Comparison of ENCODE assay signal across 28 cellular contexts in the genomic region with DNA sequence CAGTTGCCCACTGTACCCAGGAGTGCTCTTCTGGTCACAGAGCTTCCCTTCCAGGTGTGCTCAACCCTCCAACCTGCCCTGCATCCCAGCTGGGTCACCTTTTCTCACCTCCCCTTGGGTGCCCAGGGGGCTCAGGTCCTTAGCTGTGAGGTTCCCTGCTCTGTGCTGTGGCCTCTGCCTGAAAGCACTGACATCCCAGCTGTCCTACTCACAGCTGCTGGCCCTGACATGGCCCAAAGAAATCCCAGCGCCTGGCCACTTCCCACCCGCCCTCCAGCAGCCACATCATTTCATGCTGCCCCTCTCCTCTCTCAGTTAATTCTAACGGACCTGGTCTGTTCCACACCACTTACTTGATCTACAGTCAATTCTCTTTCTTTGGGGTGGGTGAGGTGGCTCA.
"Had no signal": no experiment of that assay in that cellular context is flagged by ENCODE, and none has a peak within 500 bp of the region (broad histone marks: within the 10 kb centered on the region; RNA-seq: fewer than 3 reads in every experiment).

No MANE protein-coding gene starts in this region.

- H3K27ac ChIP-seq: stomach, suprapubic skin, testis, thyroid gland, transverse colon, upper lobe of left lung, upper lobe of right lung, uterus, vagina had no signal

- H3K4me3 ChIP-seq: stomach, suprapubic skin, testis, thoracic aorta, thyroid gland, tibial artery, tibial nerve, transverse colon, upper lobe of left lung, upper lobe of right lung, uterus, vagina had no signal

- H3K27me3 Mint-ChIP-seq: stimulated activated naive B cell treated with anti-CD40 and anti-IgM and Interleukin-4, amounts not matched to agents 10 μg/mL and 1 μg/mL and 100 μg/mL, for 72 hours had no signal

- DNase-seq: stimulated activated CD4-positive, alpha-beta T cell treated with anti-CD3 and anti-CD28 coated beads, Interleukin-2, amount 100 ng/mL, for 48 hours; stimulated activated CD4-positive, alpha-beta T cell treated with anti-CD3 and anti-CD28 coated beads, Interleukin-4, amount 100 ng/mL, for 1 hour; stimulated activated CD4-positive, alpha-beta T cell treated with anti-CD3 and anti-CD28 coated beads, Interleukin-4, amount 100 ng/mL, for 24 hours; stimulated activated CD4-positive, alpha-beta T cell treated with anti-CD3 and anti-CD28 coated beads, Interleukin-4, amount 100 ng/mL, for 4 hours; stimulated activated CD8-positive, alpha-beta memory T cell treated with anti-CD3 and anti-CD28 coated beads, Interleukin-4, amount 100 ng/mL, for 48 hours; stimulated activated naive B cell treated with anti-CD40 and anti-IgM and Interleukin-4, amounts not matched to agents 10 μg/mL and 1 μg/mL and 100 μg/mL, for 72 hours; stimulated activated naive CD4-positive, alpha-beta T cell; stimulated activated naive CD4-positive, alpha-beta T cell treated with Interleukin-2 at 50 U/mL for 16 hours; stimulated activated naive CD8-positive, alpha-beta T cell treated with anti-CD3 and anti-CD28 coated beads, Interleukin-15, amount 100 ng/mL, for 72 hours; stimulated activated naive CD8-positive, alpha-beta T cell treated with anti-CD3 and anti-CD28 coated beads, Interleukin-15, Interleukin-2, amounts not matched to agents 100 U/mL and 50 U/mL, for 24 hours; stomach; substantia nigra; testis; thyroid gland; tibial artery; transverse colon; trophoblast cell; upper lobe of left lung; upper lobe of right lung; uterus had no signal

- H3K36me3 Mint-ChIP-seq: stimulated activated effector memory CD8-positive, alpha-beta T cell treated with anti-CD3 and anti-CD28 coated beads, Interleukin-12 subunit alpha, Interleukin-12 subunit beta, amount 100 ng/mL, for 72 hours; stimulated activated memory B cell treated with anti-CD40 and anti-IgM and Interleukin-4, amounts not matched to agents 10 μg/mL and 1 μg/mL and 100 μg/mL, for 72 hours; stimulated activated naive B cell treated with anti-CD40 and anti-IgM and Interleukin-4, amounts not matched to agents 10 μg/mL and 1 μg/mL and 100 μg/mL, for 72 hours; type B pancreatic cell had no signal

- H3K4me1 ChIP-seq: stomach, suprapubic skin, testis, thyroid gland, transverse colon, upper lobe of left lung, upper lobe of right lung, uterus, vagina had no signal

- H3K27me3 ChIP-seq: testis, thyroid gland, tibial artery, tibial nerve, transverse colon, upper lobe of left lung, upper lobe of right lung, uterus, vagina had no signal

- H3K36me3 ChIP-seq: stomach, suprapubic skin, thoracic aorta, thyroid gland, tibial artery, tibial nerve, transverse colon, upper lobe of left lung, upper lobe of right lung, uterus, vagina had no signal

- ATAC-seq: stimulated activated memory B cell treated with anti-CD40 and anti-IgM and Interleukin-4, amounts not matched to agents 10 μg/mL and 1 μg/mL and 100 μg/mL, for 72 hours; stimulated activated naive CD8-positive, alpha-beta T cell treated with anti-CD3 and anti-CD28 coated beads, Interleukin-15, amount 100 ng/mL, for 72 hours; stimulated activated naive CD8-positive, alpha-beta T cell treated with anti-CD3 and anti-CD28 coated beads, Interleukin-15, Interleukin-2, amounts not matched to agents 100 U/mL and 50 U/mL, for 24 hours had no signal

- H3K4me1 Mint-ChIP-seq: stimulated activated effector memory CD8-positive, alpha-beta T cell treated with anti-CD3 and anti-CD28 coated beads, Interleukin-12 subunit alpha, Interleukin-12 subunit beta, amount 100 ng/mL, for 72 hours; stimulated activated naive CD8-positive, alpha-beta T cell treated with anti-CD3 and anti-CD28 coated beads, Interleukin-15, amount 100 ng/mL, for 72 hours had no signal

- H3K27ac Mint-ChIP-seq: stimulated activated effector memory CD8-positive, alpha-beta T cell treated with anti-CD3 and anti-CD28 coated beads, Interleukin-12 subunit alpha, Interleukin-12 subunit beta, amount 100 ng/mL, for 72 hours; stimulated activated memory B cell treated with anti-CD40 and anti-IgM and Interleukin-4, amounts not matched to agents 10 μg/mL and 1 μg/mL and 100 μg/mL, for 72 hours; stimulated activated naive B cell treated with anti-CD40 and anti-IgM and Interleukin-4, amounts not matched to agents 10 μg/mL and 1 μg/mL and 100 μg/mL, for 72 hours; stimulated activated naive CD8-positive, alpha-beta T cell treated with anti-CD3 and anti-CD28 coated beads, Interleukin-15, amount 100 ng/mL, for 72 hours; stimulated activated naive CD8-positive, alpha-beta T cell treated with anti-CD3 and anti-CD28 coated beads, Interleukin-15, Interleukin-2, amounts not matched to agents 100 ng/mL and 50 ng/mL, for 24 hours; type B pancreatic cell had no signal

- H3K9me3 ChIP-seq: stomach, suprapubic skin, testis, thoracic aorta, thyroid gland, tibial artery, tibial nerve, transverse colon, upper lobe of left lung, upper lobe of right lung, uterus, vagina had no signal

- H3K9me3 Mint-ChIP-seq: stimulated activated effector memory CD8-positive, alpha-beta T cell treated with anti-CD3 and anti-CD28 coated beads, Interleukin-12 subunit alpha, Interleukin-12 subunit beta, amount 100 ng/mL, for 72 hours; stimulated activated memory B cell treated with anti-CD40 and anti-IgM and Interleukin-4, amounts not matched to agents 10 μg/mL and 1 μg/mL and 100 μg/mL, for 72 hours; stimulated activated naive CD8-positive, alpha-beta T cell treated with anti-CD3 and anti-CD28 coated beads, Interleukin-15, amount 100 ng/mL, for 72 hours; stimulated activated naive CD8-positive, alpha-beta T cell treated with anti-CD3 and anti-CD28 coated beads, Interleukin-15, Interleukin-2, amounts not matched to agents 100 ng/mL and 50 ng/mL, for 24 hours; type B pancreatic cell had no signal

- H3K4me3 Mint-ChIP-seq: stimulated activated effector memory CD8-positive, alpha-beta T cell treated with anti-CD3 and anti-CD28 coated beads, Interleukin-12 subunit alpha, Interleukin-12 subunit beta, amount 100 ng/mL, for 72 hours; stimulated activated memory B cell treated with anti-CD40 and anti-IgM and Interleukin-4, amounts not matched to agents 10 μg/mL and 1 μg/mL and 100 μg/mL, for 72 hours; stimulated activated naive B cell treated with anti-CD40 and anti-IgM and Interleukin-4, amounts not matched to agents 10 μg/mL and 1 μg/mL and 100 μg/mL, for 72 hours; stimulated activated naive CD8-positive, alpha-beta T cell treated with anti-CD3 and anti-CD28 coated beads, Interleukin-15, amount 100 ng/mL, for 72 hours; stimulated activated naive CD8-positive, alpha-beta T cell treated with anti-CD3 and anti-CD28 coated beads, Interleukin-15, Interleukin-2, amounts not matched to agents 100 ng/mL and 50 ng/mL, for 24 hours; type B pancreatic cell had no signal
